Comparison of ENCODE assay signal across 21 cellular contexts in the genomic region with DNA sequence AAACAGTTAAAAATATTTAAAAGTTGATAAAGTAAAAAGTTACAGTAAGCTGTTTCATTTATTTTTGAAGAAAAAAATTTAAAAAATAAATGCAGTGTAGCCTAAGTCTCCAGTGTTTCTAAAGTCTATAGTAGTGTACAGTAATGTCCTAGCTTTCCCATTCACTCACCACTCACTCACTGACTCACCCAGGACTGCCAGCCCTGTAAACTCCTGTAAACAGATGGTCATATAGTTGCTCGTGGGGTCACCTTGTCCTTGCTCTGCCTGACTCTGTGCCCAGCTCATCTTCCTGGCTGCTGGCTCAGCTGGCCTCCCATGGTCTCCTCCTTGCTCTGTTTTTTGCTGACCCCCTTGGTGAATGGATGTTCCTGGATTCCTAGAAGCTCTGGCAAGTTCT.
DNase-seq lines count a peak whose midpoint lies in the region; ATAC-seq and TF ChIP-seq lines count a peak whose summit lies in the region.
"Had no signal": no experiment of that assay in that cellular context is flagged by ENCODE, and none has a peak within 500 bp of the region (broad histone marks: within the 10 kb centered on the region; RNA-seq: fewer than 3 reads in every experiment).

No MANE protein-coding gene starts in this region.

- no peaks in the 10 kb centered on the region for H3K79me1 ChIP-seq in IMR-90 (ENCODE audit: low read depth in 1 of 2, low read length in 2 of 2)

- TF ChIP-seq CTCF in IMR-90 (conservative IDR thresholded peaks at IDR 0.05; ENCODE audit: low read depth, low read length) (no peak), foreskin fibroblast (IDR thresholded peaks at IDR 0.05; ENCODE audit: low read depth, low read length) (no peak), GM10266 (IDR thresholded peaks at IDR 0.05; ENCODE audit: control insufficient read depth, insufficient read depth, low read depth, missing control alignments) (no peak)

- POLR2A ChIA-PET in IMR-90 (lab: Charles Lee; ENCODE audit: unreplicated experiment): no interaction called here

- H3K27me3 ChIP-seq in IMR-90 (ENCODE audit: control insufficient read depth, insufficient read depth, low read length): peaks cover 2% of the 10 kb centered on the region
- H3K27me3 ChIP-seq: adrenal gland, spleen had no signal

- no peak overlapping the region for H2AK5ac ChIP-seq in IMR-90 (ENCODE audit: low read depth, low read length)

- H2BK20ac ChIP-seq in IMR-90 (ENCODE audit: low read depth, low read length): no peak overlapping the region

- ATAC-seq in IMR-90 (ENCODE audit: low read depth) (peak; percentile 98), HG03175 (IDR thresholded peaks at IDR 0.05; ENCODE audit: unreplicated experiment) (no peak), HG03432 (IDR thresholded peaks at IDR 0.05; ENCODE audit: unreplicated experiment) (no peak)
- no peak for ATAC-seq in effector memory CD8-positive, alpha-beta T cell (replicated peaks)
- ATAC-seq: activated CD8-positive, alpha-beta T cell treated with anti-CD3 and anti-CD28 coated beads for 36 hours; left cardiac atrium; naive thymus-derived CD8-positive, alpha-beta T cell; stimulated activated naive CD8-positive, alpha-beta T cell treated with anti-CD3 and anti-CD28 coated beads, Interleukin-15, Interleukin-2, amounts not matched to agents 100 U/mL and 50 U/mL, for 24 hours had no signal

- no peak overlapping the region for H2BK120ac ChIP-seq in IMR-90 (ENCODE audit: low read depth, low read length)

- H3K18ac ChIP-seq in IMR-90 (ENCODE audit: low read depth, low read length): no peak overlapping the region; the same call in 1 of the 2 replicates

- no TSS peak for BruUV-seq in IMR-90 (replicated peaks; lab: Mats Ljungman, UMichigan)

- H3K4me3 ChIP-seq in IMR-90 (ENCODE audit: insufficient read depth, low read depth, low read length) (no peak overlapping the region), foreskin fibroblast (ENCODE audit: low read depth in 1 of 2, low read length in 2 of 2) (no peak overlapping the region)
- H3K4me3 ChIP-seq: adrenal gland, spleen had no signal

- H3K9me3 Mint-ChIP-seq in effector memory CD8-positive, alpha-beta T cell: no peaks in the 10 kb centered on the region
- H3K9me3 Mint-ChIP-seq: activated CD8-positive, alpha-beta T cell treated with anti-CD3 and anti-CD28 coated beads for 36 hours; CD4-positive, alpha-beta memory T cell; naive thymus-derived CD8-positive, alpha-beta T cell had no signal

- H3K14ac ChIP-seq in IMR-90 (replicated peaks; ENCODE audit: low read depth, low read length): no peak overlapping the region

- H3K27ac Mint-ChIP-seq in effector memory CD8-positive, alpha-beta T cell: no peak overlapping the region
- H3K27ac Mint-ChIP-seq: activated CD8-positive, alpha-beta T cell treated with anti-CD3 and anti-CD28 coated beads for 36 hours; CD4-positive, alpha-beta memory T cell had no signal

- H3K36me3 Mint-ChIP-seq in effector memory CD8-positive, alpha-beta T cell (ENCODE audit: insufficient read depth): no peaks in the 10 kb centered on the region
- H3K36me3 Mint-ChIP-seq: CD4-positive, alpha-beta memory T cell; naive thymus-derived CD8-positive, alpha-beta T cell had no signal

- no peak overlapping the region for H3K4me3 Mint-ChIP-seq in effector memory CD8-positive, alpha-beta T cell
- H3K4me3 Mint-ChIP-seq: activated CD8-positive, alpha-beta T cell treated with anti-CD3 and anti-CD28 coated beads for 36 hours; CD4-positive, alpha-beta memory T cell; naive thymus-derived CD8-positive, alpha-beta T cell had no signal

- H2BK5ac ChIP-seq in IMR-90 (ENCODE audit: low read depth, low read length, poor library complexity, severe bottlenecking): no peak overlapping the region

- no peak for TF ChIP-seq POLR2A in IMR-90 (IDR thresholded peaks at IDR 0.05; ENCODE audit: low read depth, low read length)

- no peak overlapping the region for H2AK9ac ChIP-seq in IMR-90 (replicated peaks; ENCODE audit: low read depth, low read length, poor library complexity)

- in situ Hi-C loops in IMR-90 (cut with MboI; ENCODE audit: low sequenced_read_pairs): no loop called here

- no peaks in the 10 kb centered on the region for H3K36me3 ChIP-seq in IMR-90 (ENCODE audit: control insufficient read depth, insufficient read depth, low read length)
- H3K36me3 ChIP-seq: adrenal gland, spleen had no signal

- H3K27me3 Mint-ChIP-seq in effector memory CD8-positive, alpha-beta T cell: peaks cover 13 to 16% of the 10 kb centered on the region in 2 donors
- H3K27me3 Mint-ChIP-seq: activated CD8-positive, alpha-beta T cell treated with anti-CD3 and anti-CD28 coated beads for 36 hours had no signal

- no peaks in the 10 kb centered on the region for H3K9me3 ChIP-seq in IMR-90 (ENCODE audit: control insufficient read depth, insufficient read depth, low read length)
- H3K9me3 ChIP-seq: adrenal gland, spleen had no signal

- H3K23ac ChIP-seq in IMR-90 (ENCODE audit: low read depth, low read length): no peak overlapping the region

- no peak for TF ChIP-seq RAD21 in IMR-90 (IDR thresholded peaks at IDR 0.05; ENCODE audit: low read length)

- dilution Hi-C loops in IMR-90 (cut with HindIII; ENCODE audit: low sequenced_read_pairs, unreplicated experiment): no loop called here

- peak overlapping the region; percentile 2; the same call in 1 of the 2 replicates for H3K27ac ChIP-seq in IMR-90 (ENCODE audit: insufficient read depth, low read length)
- H3K27ac ChIP-seq: adrenal gland, spleen had no signal

- CTCF ChIA-PET in IMR-90 (lab: Yijun Ruan, JAX): interaction anchor here (1.0 kb wide), 1 partner anchor 13 kb away, joined by 3 read pairs; no protein-coding TSS in a partner anchor

- H4K5ac ChIP-seq in IMR-90 (ENCODE audit: low read depth, low read length): no peak overlapping the region

- DNase-seq in EH (ENCODE audit: low read depth): peak; percentile 61
- peak; percentile 72 for DNase-seq in IMR-90
- peak; percentile 20 for DNase-seq in astrocyte of the hippocampus (ENCODE audit: low read depth, low spot score)
- peak; percentile 73 to 75 for DNase-seq in foreskin fibroblast
- no peak for DNase-seq in GM10266 (ENCODE audit: extremely low spot score)
- DNase-seq in effector memory CD8-positive, alpha-beta T cell: no peak
- DNase-seq: activated CD4-positive, CD25-positive, alpha-beta regulatory T cell; activated CD8-positive, alpha-beta T cell treated with anti-CD3 and anti-CD28 coated beads for 36 hours; activated gamma-delta T cell; CD4-positive, alpha-beta memory T cell; central memory CD4-positive, alpha-beta T cell; left cardiac atrium; naive thymus-derived CD8-positive, alpha-beta T cell; NCI-H1417; NCI-H446 treated with DMSO at 0.1 percent for 48 hours; spleen; stimulated activated CD4-positive, alpha-beta T cell treated with anti-CD3 and anti-CD28 coated beads, Interleukin-4, amount 100 ng/mL, for 24 hours; stimulated activated naive CD8-positive, alpha-beta T cell treated with anti-CD3 and anti-CD28 coated beads, Interleukin-15, Interleukin-2, amounts not matched to agents 100 U/mL and 50 U/mL, for 24 hours had no signal

- no peak overlapping the region for H2AFZ ChIP-seq in IMR-90 (replicated peaks; ENCODE audit: low read length, poor library complexity)

- H3K56ac ChIP-seq in IMR-90 (ENCODE audit: extremely low read depth, insufficient read depth, low read length): no peak overlapping the region

- no peaks in the 10 kb centered on the region for H3K4me1 Mint-ChIP-seq in effector memory CD8-positive, alpha-beta T cell (ENCODE audit: low read depth in 2 of 2)
- H3K4me1 Mint-ChIP-seq: CD4-positive, alpha-beta memory T cell; naive thymus-derived CD8-positive, alpha-beta T cell had no signal

- no peak overlapping the region for H4K8ac ChIP-seq in IMR-90 (ENCODE audit: low read depth in 2 of 2, low read length in 2 of 2)

- H3K4me2 ChIP-seq in IMR-90 (ENCODE audit: low read depth, low read length): no peak overlapping the region

- H4K20me1 ChIP-seq in IMR-90 (ENCODE audit: insufficient read depth, low read length): no peaks in the 10 kb centered on the region

- H3K4me1 ChIP-seq in IMR-90 (ENCODE audit: control insufficient read depth, insufficient read depth, low read length): peaks cover 5% of the 10 kb centered on the region; the same call in 1 of the 2 replicates
- H3K4me1 ChIP-seq: adrenal gland, spleen had no signal

- no peak overlapping the region for H3K9ac ChIP-seq in IMR-90 (ENCODE audit: low read depth, low read length)

- H2BK15ac ChIP-seq in IMR-90 (ENCODE audit: low read depth, low read length): no peak overlapping the region

- no peak overlapping the region for H4K91ac ChIP-seq in IMR-90 (ENCODE audit: insufficient read depth, low read depth, low read length)

- no peaks in the 10 kb centered on the region; the same call in 1 of the 2 replicates for H3K9me1 ChIP-seq in IMR-90 (ENCODE audit: insufficient read depth, low read length)

- intact Hi-C loops in IMR-90 (cut with micrococcal nuclease): no loop called here

- H3K4ac ChIP-seq in IMR-90 (ENCODE audit: low read depth, low read length): no peak overlapping the region

- WGBS in IMR-90 (ENCODE audit: extremely low coverage in 2 of 2, insufficient read length in 1 of 2), 2 experiments: 0% methylated on average over 1 of the region's 1 CpG; no CpG with 5 or more reads in 1 of the 2 experiments

TF ChIP-seq in IMR-90, 13 proteins besides CTCF, POLR2A, EP300 and RAD21 (continues in another document):
- TF ChIP-seq BHLHE40 (IDR thresholded peaks at IDR 0.05; ENCODE audit: low read depth, low read length): no peak
- TF ChIP-seq, protein P1, sequence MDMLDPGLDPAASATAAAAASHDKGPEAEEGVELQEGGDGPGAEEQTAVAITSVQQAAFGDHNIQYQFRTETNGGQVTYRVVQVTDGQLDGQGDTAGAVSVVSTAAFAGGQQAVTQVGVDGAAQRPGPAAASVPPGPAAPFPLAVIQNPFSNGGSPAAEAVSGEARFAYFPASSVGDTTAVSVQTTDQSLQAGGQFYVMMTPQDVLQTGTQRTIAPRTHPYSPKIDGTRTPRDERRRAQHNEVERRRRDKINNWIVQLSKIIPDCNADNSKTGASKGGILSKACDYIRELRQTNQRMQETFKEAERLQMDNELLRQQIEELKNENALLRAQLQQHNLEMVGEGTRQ (IDR thresholded peaks at IDR 0.05; ENCODE audit: low read depth, low read length): no peak
- 0 out of 2 replicates have a peak, but pooled peaks have one; percentile 41 for TF ChIP-seq FOS (IDR thresholded peaks at IDR 0.05; ENCODE audit: low read depth, low read length)
- TF ChIP-seq MXI1 (IDR thresholded peaks at IDR 0.05; ENCODE audit: borderline replicate concordance, low read depth, low read length): no peak
- peak; percentile 11; the same call in 1 of the 2 replicates for TF ChIP-seq SMC3 (IDR thresholded peaks at IDR 0.05; ENCODE audit: low read depth, low read length)
- TF ChIP-seq RFX5 (IDR thresholded peaks at IDR 0.05; ENCODE audit: low read depth, low read length): no peak

Comparison
In these comparisons a context has a peak if more than half of its experiments do, and no peak if none do; other contexts are left out.
1. DNase-seq: peak in EH (single experiment), IMR-90 (single experiment), astrocyte of the hippocampus (single experiment) and foreskin fibroblast (2 of 2); none in GM10266 (single experiment) and effector memory CD8-positive, alpha-beta T cell (0 of 3).